Comparison of ENCODE assay signal across 26 cellular contexts in genomic region chr11:83768476-83768875, GRCh38.
"Had no signal": no experiment of that assay in that cellular context is flagged by ENCODE, and none has a peak within 500 bp of the region (broad histone marks: within the 10 kb centered on the region; RNA-seq: fewer than 3 reads in every experiment).

No MANE protein-coding gene starts in this region.

- DNase-seq: stimulated activated CD4-positive, alpha-beta T cell treated with anti-CD3 and anti-CD28 coated beads, Interleukin-2, amount 100 ng/mL, for 48 hours; stimulated activated CD4-positive, alpha-beta T cell treated with anti-CD3 and anti-CD28 coated beads, Interleukin-4, amount 100 ng/mL, for 1 hour; stimulated activated CD4-positive, alpha-beta T cell treated with anti-CD3 and anti-CD28 coated beads, Interleukin-4, amount 100 ng/mL, for 24 hours; stimulated activated CD4-positive, alpha-beta T cell treated with anti-CD3 and anti-CD28 coated beads, Interleukin-4, amount 100 ng/mL, for 4 hours; stimulated activated CD8-positive, alpha-beta memory T cell treated with anti-CD3 and anti-CD28 coated beads, Interleukin-4, amount 100 ng/mL, for 48 hours; stimulated activated naive B cell treated with anti-CD40 and anti-IgM and Interleukin-4, amounts not matched to agents 10 μg/mL and 1 μg/mL and 100 μg/mL, for 72 hours; stimulated activated naive CD4-positive, alpha-beta T cell; stimulated activated naive CD4-positive, alpha-beta T cell treated with Interleukin-2 at 50 U/mL for 16 hours; stimulated activated naive CD8-positive, alpha-beta T cell treated with anti-CD3 and anti-CD28 coated beads, Interleukin-15, amount 100 ng/mL, for 72 hours; stimulated activated naive CD8-positive, alpha-beta T cell treated with anti-CD3 and anti-CD28 coated beads, Interleukin-15, Interleukin-2, amounts not matched to agents 100 U/mL and 50 U/mL, for 24 hours; stomach; substantia nigra; testis; thyroid gland; tibial artery; transverse colon; trophoblast cell; upper lobe of left lung; upper lobe of right lung; uterus had no signal

- ATAC-seq: stimulated activated effector memory CD8-positive, alpha-beta T cell treated with anti-CD3 and anti-CD28 coated beads, Interleukin-12 subunit alpha, Interleukin-12 subunit beta, amount 100 ng/mL, for 72 hours; stimulated activated memory B cell treated with anti-CD40 and anti-IgM and Interleukin-4, amounts not matched to agents 10 μg/mL and 1 μg/mL and 100 μg/mL, for 72 hours; stimulated activated naive B cell treated with anti-CD40 and anti-IgM and Interleukin-4, amounts not matched to agents 10 μg/mL and 1 μg/mL and 100 μg/mL, for 72 hours; stimulated activated naive CD8-positive, alpha-beta T cell treated with anti-CD3 and anti-CD28 coated beads, Interleukin-15, amount 100 ng/mL, for 72 hours; stimulated activated naive CD8-positive, alpha-beta T cell treated with anti-CD3 and anti-CD28 coated beads, Interleukin-15, Interleukin-2, amounts not matched to agents 100 U/mL and 50 U/mL, for 24 hours; upper lobe of right lung had no signal

- H3K27ac ChIP-seq: stomach, suprapubic skin, testis, thoracic aorta, thyroid gland, tibial artery, tibial nerve, transverse colon, upper lobe of left lung, upper lobe of right lung, uterus, vagina had no signal

- H3K4me3 ChIP-seq: stomach, suprapubic skin, testis, thoracic aorta, thyroid gland, tibial artery, tibial nerve, transverse colon, upper lobe of left lung, upper lobe of right lung, uterus, vagina had no signal

- H3K36me3 ChIP-seq: stomach, suprapubic skin, thoracic aorta, thyroid gland, tibial artery, tibial nerve, transverse colon, upper lobe of left lung, upper lobe of right lung, uterus, vagina had no signal

- H3K27me3 ChIP-seq: stomach, suprapubic skin, testis, thyroid gland, tibial artery, tibial nerve, transverse colon, upper lobe of left lung, upper lobe of right lung, uterus, vagina had no signal

- H3K4me1 ChIP-seq: stomach, suprapubic skin, testis, thyroid gland, tibial artery, tibial nerve, transverse colon, upper lobe of left lung, upper lobe of right lung, uterus, vagina had no signal

- H3K9me3 ChIP-seq: stomach, suprapubic skin, testis, thoracic aorta, thyroid gland, tibial artery, tibial nerve, transverse colon, upper lobe of left lung, upper lobe of right lung, uterus, vagina had no signal
